ENCODE assay signal across 17 cellular contexts in the genomic region with DNA sequence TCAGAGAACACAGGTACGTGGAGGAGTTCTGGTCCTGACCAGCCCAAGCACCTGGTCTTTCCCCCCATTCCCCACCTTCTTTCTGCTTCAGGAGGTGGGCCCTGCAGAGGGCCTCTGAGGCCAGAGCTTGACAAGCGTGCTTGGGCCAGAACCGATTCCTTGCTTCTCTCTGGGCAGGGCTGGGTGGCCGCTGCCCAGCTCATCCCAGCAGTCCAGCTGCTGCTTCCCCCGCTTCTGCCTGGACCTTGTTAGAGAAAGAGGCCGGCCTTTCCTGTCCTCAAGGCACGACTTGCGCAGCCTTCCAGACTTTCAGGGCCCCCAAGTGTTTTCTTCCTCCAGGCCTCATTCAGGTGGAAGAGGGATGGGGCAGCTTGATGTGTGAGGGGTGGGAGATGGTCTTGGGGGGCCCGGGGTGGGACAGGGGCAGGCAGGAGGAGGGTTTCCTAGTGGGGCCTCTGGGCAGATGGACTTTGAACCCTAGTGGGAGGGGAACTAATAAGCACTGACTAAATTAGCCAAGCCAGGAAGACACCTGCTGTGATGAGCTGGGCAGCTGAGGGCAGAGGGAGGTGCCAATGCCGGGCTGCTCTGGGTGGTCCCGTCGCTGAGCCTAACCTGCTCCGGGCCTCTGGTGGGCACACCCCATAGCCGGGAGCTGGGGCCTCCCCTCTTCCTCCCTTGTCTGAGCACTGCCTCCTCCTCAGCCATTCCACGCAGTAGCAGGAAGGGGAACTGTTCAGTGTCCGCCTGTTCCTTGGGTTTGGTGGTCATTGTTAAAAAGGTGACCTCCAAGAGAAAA. TPM values are rescaled to one million over a fixed set of nuclear protein-coding genes. Genes with fewer than 3 reads are reported as not detected.
DNase-seq lines count a peak whose midpoint lies in the region; ATAC-seq, FAIRE-seq and TF ChIP-seq lines count a peak whose summit lies in the region.
"Had no signal": no experiment of that assay in that cellular context is flagged by ENCODE, and none has a peak within 500 bp of the region (broad histone marks: within the 10 kb centered on the region; RNA-seq: fewer than 3 reads in every experiment).

No MANE protein-coding gene starts in this region.

- peaks cover 19% of the 10 kb centered on the region for H4K20me1 ChIP-seq in IMR-90 (ENCODE audit: insufficient read depth, low read length)
- no peaks in the 10 kb centered on the region for H4K20me1 ChIP-seq in HepG2 (ENCODE audit: insufficient read depth, low read length)

- H3K9me3 ChIP-seq in IMR-90 (ENCODE audit: control insufficient read depth, insufficient read depth, low read length): no peaks in the 10 kb centered on the region
- H3K9me3 ChIP-seq in HepG2 (ENCODE audit: low read length): no peaks in the 10 kb centered on the region
- H3K9me3 ChIP-seq in thoracic aorta: no peaks in the 10 kb centered on the region
- H3K9me3 ChIP-seq: psoas muscle had no signal

- H3K9me1 ChIP-seq in IMR-90 (ENCODE audit: insufficient read depth, low read length): 0 out of 2 replicates have a peak, but pooled peaks cover 3% of the 10 kb centered on the region

- TF ChIP-seq POLR2A in IMR-90 (IDR thresholded peaks at IDR 0.05; ENCODE audit: low read depth, low read length): no peak
- no peak for TF ChIP-seq POLR2A in HepG2 (IDR thresholded peaks at IDR 0.05; ENCODE audit: insufficient read depth in 1 of 2, low read depth in 2 of 2, low read length in 2 of 2)

- dilution Hi-C loops in IMR-90 (cut with HindIII; ENCODE audit: low sequenced_read_pairs, unreplicated experiment): no loop called here

- H2AK9ac ChIP-seq in IMR-90 (replicated peaks; ENCODE audit: low read depth, low read length, poor library complexity): peak overlapping the region; percentile 26

- H3K27me3 ChIP-seq in IMR-90 (ENCODE audit: control insufficient read depth, insufficient read depth, low read length) (no peaks in the 10 kb centered on the region), HepG2 (ENCODE audit: control insufficient read depth in 1 of 2, insufficient read depth in 2 of 2, low read length in 2 of 2) (no peaks in the 10 kb centered on the region), thoracic aorta (replicated peaks; ENCODE audit: insufficient read depth) (no peaks in the 10 kb centered on the region)
- H3K27me3 ChIP-seq: dorsolateral prefrontal cortex had no signal

- no peak overlapping the region for H3K14ac ChIP-seq in IMR-90 (replicated peaks; ENCODE audit: low read depth, low read length)

- H3K36me3 ChIP-seq in IMR-90 (ENCODE audit: control insufficient read depth, insufficient read depth, low read length) (no peaks in the 10 kb centered on the region), HepG2 (replicated peaks in 1 of 2; ENCODE audit: control insufficient read depth in 1 of 2, insufficient read depth in 2 of 2, low read length in 2 of 2) (no peaks in the 10 kb centered on the region), thoracic aorta (no peaks in the 10 kb centered on the region)

- no peak overlapping the region for H2BK120ac ChIP-seq in IMR-90 (ENCODE audit: low read depth, low read length)

- H3K4me1 ChIP-seq in IMR-90 (ENCODE audit: control insufficient read depth, insufficient read depth, low read length) (no peaks in the 10 kb centered on the region), HepG2 (ENCODE audit: insufficient read depth, low read length) (peaks cover 78% of the 10 kb centered on the region), thoracic aorta (ENCODE audit: control insufficient read depth in 1 of 2, low read depth in 2 of 2) (peaks cover 62 to 100% of the 10 kb centered on the region in 2 donors)

- in situ Hi-C loops in IMR-90 (cut with MboI; ENCODE audit: low sequenced_read_pairs): no loop called here
- in situ Hi-C loops in HepG2 (cut with HindIII; ENCODE audit: extremely low pct_ligation_motif_present, low pct_unique_long_range_greater_than_20kb): no loop called here

- H4K5ac ChIP-seq in IMR-90 (ENCODE audit: low read depth, low read length): no peak overlapping the region

- peaks cover 9% of the 10 kb centered on the region for H3K79me2 ChIP-seq in HepG2 (ENCODE audit: insufficient read depth, low read length)

- no peak overlapping the region for H4K8ac ChIP-seq in IMR-90 (ENCODE audit: low read depth in 2 of 2, low read length in 2 of 2)

- no peak for ATAC-seq in IMR-90 (ENCODE audit: low read depth)
- ATAC-seq in HepG2: no peak
- ATAC-seq in thoracic aorta (ENCODE audit: insufficient number of reproducible peaks, low FRiP score, low read depth): no peak
- no peak for ATAC-seq in HG03108 (IDR thresholded peaks at IDR 0.05; ENCODE audit: unreplicated experiment)
- ATAC-seq: activated T-cell treated with anti-CD3 and anti-CD28 coated beads, Interleukin-2, amount 50 U/mL, for 72 hours; psoas muscle had no signal

- TF ChIP-seq CTCF in IMR-90 (conservative IDR thresholded peaks at IDR 0.05; ENCODE audit: low read depth, low read length): no peak
- TF ChIP-seq CTCF in HepG2 (CRISPR knock-in tag; IDR thresholded peaks at IDR 0.05): no peak
- no peak for TF ChIP-seq CTCF in thoracic aorta (IDR thresholded peaks at IDR 0.05)

- no peak overlapping the region for H3K4ac ChIP-seq in IMR-90 (ENCODE audit: low read depth, low read length)

- TF ChIP-seq EP300 in HepG2 (IDR thresholded peaks at IDR 0.05; ENCODE audit: low read depth in 2 of 2, low read length in 2 of 2): no peak
- no peak for TF ChIP-seq EP300 in HepG2 (CRISPR knock-in tag; IDR thresholded peaks at IDR 0.05; ENCODE audit: borderline replicate concordance)

- no peak overlapping the region for H3K18ac ChIP-seq in IMR-90 (ENCODE audit: low read depth, low read length)

- no peak overlapping the region for H2BK15ac ChIP-seq in IMR-90 (ENCODE audit: low read depth, low read length)

- 80% methylated on average over 2 of the region's 16 CpGs; no CpG with 5 or more reads in 1 of the 2 experiments for WGBS in IMR-90 (ENCODE audit: extremely low coverage in 2 of 2, insufficient read length in 1 of 2), 2 experiments
- WGBS in HepG2 (ENCODE audit: low lambda C conversion rate): 12% methylated on average over 4 of the region's 16 CpGs

- FAIRE-seq in HepG2 (lab: Jason Lieb, UNC) (no peak), urothelium cell line (lab: Jason Lieb, UNC) (no peak)

- H2AK5ac ChIP-seq in IMR-90 (ENCODE audit: low read depth, low read length): no peak overlapping the region

- CTCF ChIA-PET in IMR-90 (lab: Yijun Ruan, JAX) (interaction anchor here (1.0 to 2.4 kb wide), 3 partner anchors 10 to 81 kb away, joined by 3 to 7 read pairs (median 3); no protein-coding TSS in a partner anchor), HepG2 (lab: Yijun Ruan, JAX; ENCODE audit: low intra/inter-chr PET ratio, low total read pairs) (interaction anchor here (3.6 kb wide), 1 partner anchor 31 kb away, joined by 27 read pairs; no protein-coding TSS in a partner anchor)

- H3K27ac ChIP-seq in IMR-90 (ENCODE audit: insufficient read depth, low read length) (no peak overlapping the region), caudate nucleus (ENCODE audit: low read depth, low read length) (peak overlapping the region; percentile 16), HepG2 (ENCODE audit: extremely low read length, insufficient read depth, low read length) (peak overlapping the region; percentile 40), thoracic aorta (peak overlapping the region; percentile 89 to 99)
- H3K27ac ChIP-seq: C4-2B, psoas muscle had no signal

- TF ChIP-seq RAD21 in IMR-90 (IDR thresholded peaks at IDR 0.05; ENCODE audit: low read length): no peak
- TF ChIP-seq RAD21 in HepG2 (CRISPR knock-in tag; IDR thresholded peaks at IDR 0.05): no peak

- H3K4me3 ChIP-seq in IMR-90 (ENCODE audit: insufficient read depth, low read depth, low read length) (no peak overlapping the region), HepG2 (replicated peaks in 1 of 3; ENCODE audit: insufficient read depth in 1 of 3, low read depth in 2 of 3, low read length in 3 of 3) (peak overlapping the region in 2 of 3 experiments; percentile 15 to 57; a peak in 2 of 6 replicates), thoracic aorta (no peak overlapping the region)
- H3K4me3 ChIP-seq: dorsolateral prefrontal cortex, psoas muscle had no signal

- H3K79me1 ChIP-seq in IMR-90 (ENCODE audit: low read depth in 1 of 2, low read length in 2 of 2): peaks cover 15 to 43% of the 10 kb centered on the region in 2 experiments

- no peak overlapping the region for H3K23ac ChIP-seq in IMR-90 (ENCODE audit: low read depth, low read length)

- BruUV-seq in IMR-90 (replicated peaks; lab: Mats Ljungman, UMichigan) (no TSS peak), HepG2 (replicated peaks; lab: Mats Ljungman, UMichigan) (no TSS peak)

- H3K56ac ChIP-seq in IMR-90 (ENCODE audit: extremely low read depth, insufficient read depth, low read length): no peak overlapping the region

- intact Hi-C loops in IMR-90 (cut with micrococcal nuclease): no loop called here
- intact Hi-C loops in HepG2 (cut with micrococcal nuclease; ENCODE audit: unreplicated experiment): loop anchor here (1.0 to 2.0 kb wide), 2 partner anchors 16 to 31 kb away; no protein-coding TSS in a partner anchor

- H2AFZ ChIP-seq in IMR-90 (replicated peaks; ENCODE audit: low read length, poor library complexity) (no peak overlapping the region), HepG2 (ENCODE audit: low read length) (no peak overlapping the region)

- H3K4me2 ChIP-seq in IMR-90 (ENCODE audit: low read depth, low read length) (no peak overlapping the region), HepG2 (ENCODE audit: low read depth, low read length) (peak overlapping the region; percentile 73)

- no peak overlapping the region for H2BK5ac ChIP-seq in IMR-90 (ENCODE audit: low read depth, low read length, poor library complexity, severe bottlenecking)

- no peak overlapping the region for H2BK20ac ChIP-seq in IMR-90 (ENCODE audit: low read depth, low read length)

- H4K91ac ChIP-seq in IMR-90 (ENCODE audit: insufficient read depth, low read depth, low read length): no peak overlapping the region

- no peak for DNase-seq in IMR-90
- DNase-seq in caudate nucleus (lab: John Stamatoyannopoulos, UW): no peak
- DNase-seq in HepG2 (ENCODE audit: low spot score): peak; percentile 41
- no peak for DNase-seq in thoracic aorta (ENCODE audit: low spot score)
- DNase-seq in SIG-M5 treated with dmso at 0.1 percent for 504 hours (lab: John Stamatoyannopoulos, UW; ENCODE audit: unreplicated experiment): no peak
- no peak for DNase-seq in urothelium cell line (ENCODE audit: low spot score)
- DNase-seq: activated CD4-positive, alpha-beta T cell treated with anti-CD3 and anti-CD28 coated beads for 48 hours; activated T-cell treated with anti-CD3 and anti-CD28 coated beads, Interleukin-2, amount 50 U/mL, for 72 hours; amniotic stem cell; dorsolateral prefrontal cortex; KBM-7; midbrain; psoas muscle; stimulated activated CD4-positive, alpha-beta T cell treated with anti-CD3 and anti-CD28 coated beads, Interleukin-1b, Interleukin-23, amount 100 ng/mL, for 48 hours had no signal

- POLR2A ChIA-PET in IMR-90 (lab: Charles Lee; ENCODE audit: unreplicated experiment): no interaction called here
- POLR2A ChIA-PET in HepG2 (lab: Yijun Ruan, JAX): interaction anchor here (1.1 to 3.6 kb wide), 7 partner anchors 11 to 34 kb away, joined by 3 to 53 read pairs (median 4); no protein-coding TSS in a partner anchor

- H3K9ac ChIP-seq in IMR-90 (ENCODE audit: low read depth, low read length): no peak overlapping the region
- peak overlapping the region; percentile 19; the same call in 1 of the 2 replicates for H3K9ac ChIP-seq in HepG2 (ENCODE audit: insufficient read depth, low read depth, low read length)

RNA-seq across cellular contexts. Expression of a gene that starts 36.5 kb away (rescaled TPM):
- total RNA-seq in IMR-90 (2012; rRNA removed) (4.8 and 5.0 TPM in 2 replicates), HepG2 (2016; rRNA removed; fragmentation: Illumina TruSeq; extraction: Trizol) (26.2 and 46.5 TPM in 2 replicates), thoracic aorta (100 to 1,000 TPM; 226 to 301 TPM)
- polyA plus RNA-seq in IMR-90 (2012; rRNA removed) (12.4 and 14.5 TPM in 2 replicates), HepG2 (2011; rRNA removed) (78.3 and 107 TPM in 2 replicates)
- 7.7 and 12.8 TPM in 2 replicates for polyA plus RNA-seq in IMR-90 (2012; cell fraction: cytosol; rRNA removed)
- 23.3 and 59.8 TPM in 2 replicates for polyA plus RNA-seq in IMR-90 (2012; cell fraction: nucleus; rRNA removed; ENCODE audit: low replicate concordance)
- 13.6 and 14.7 TPM in 2 replicates for total RNA-seq in HepG2 (2016; cell fraction: cytosol; rRNA removed; fragmentation: Illumina TruSeq; extraction: Trizol; ENCODE audit: low read depth)
- total RNA-seq in HepG2 (2016; cell fraction: insoluble cytoplasmic fraction; rRNA removed; fragmentation: Illumina TruSeq; extraction: Trizol): 24.8 and 47.9 TPM in 2 replicates
- total RNA-seq in HepG2 (2016; cell fraction: membrane; rRNA removed; fragmentation: Illumina TruSeq; extraction: Trizol): 19.1 and 19.9 TPM in 2 replicates
- 59.8 and 74.6 TPM in 2 replicates for total RNA-seq in HepG2 (2016; cell fraction: nucleus; rRNA removed; fragmentation: Illumina TruSeq; extraction: Trizol)
- 20.2 and 37.0 TPM in 2 replicates for polyA plus RNA-seq in HepG2 (2011; cell fraction: cytosol; rRNA removed)
- 844 and 1,154 TPM in 2 replicates for polyA plus RNA-seq in HepG2 (2011; cell fraction: nucleus; rRNA removed)
- polyA plus RNA-seq in HepG2 (2012): 43.3 and 63.3 TPM in 2 replicates
- polyA plus RNA-seq in HepG2 (2016; cell fraction: cytosol; fragmentation: Illumina TruSeq; extraction: Trizol; ENCODE audit: low read depth): 2.2 and 2.8 TPM in 2 replicates
- polyA plus RNA-seq in HepG2 (2016; cell fraction: insoluble cytoplasmic fraction; fragmentation: Illumina TruSeq; extraction: Trizol; ENCODE audit: low read depth): 18.1 and 22.2 TPM in 2 replicates
- 4.7 and 5.9 TPM in 2 replicates for polyA plus RNA-seq in HepG2 (2016; cell fraction: membrane; fragmentation: Illumina TruSeq; extraction: Trizol; ENCODE audit: low read depth)
- 127 and 131 TPM in 2 replicates for polyA plus RNA-seq in HepG2 (2016; cell fraction: nucleus; fragmentation: Illumina TruSeq; extraction: Trizol; ENCODE audit: insufficient read depth, low read depth)
- 15.7 and 166 TPM in 2 replicates for polyA minus RNA-seq in HepG2 (2011; rRNA and poly(A)+ RNA removed; ENCODE audit: low replicate concordance)
- 36.6 and 43.4 TPM in 2 replicates for polyA minus RNA-seq in HepG2 (2011; cell fraction: cytosol; rRNA and poly(A)+ RNA removed)
- polyA minus RNA-seq in HepG2 (2011; cell fraction: nucleus; rRNA and poly(A)+ RNA removed): 147 and 148 TPM in 2 replicates
- total RNA-seq: activated T-cell treated with anti-CD3 and anti-CD28 coated beads, Interleukin-2, amount 50 U/mL, for 72 hours; T-helper 1 cell treated with Interleukin-12 subunit alpha and Interleukin-12 subunit beta and Interleukin-4 antibody, amounts not matched to agents 30 ng/mL and 1 ng/mL, for 36 hours had no signal

Comparison
In these comparisons a context has a peak if more than half of its experiments do, and no peak if none do; other contexts are left out.
1. H3K4me3 ChIP-seq: peak in HepG2 (2 of 3); none in IMR-90 (single experiment) and thoracic aorta (single experiment).